ENCODE assay signal across 8 cellular contexts in genomic region chr16:67246945-67247697, GRCh38. TPM values are rescaled to one million over a fixed set of nuclear protein-coding genes. Genes with fewer than 3 reads are reported as not detected.
DNase-seq lines count a peak whose midpoint lies in the region; ATAC-seq and TF ChIP-seq lines count a peak whose summit lies in the region.

Gene FHOD1 (minus strand): TSS chr16:67247481. CDS start chr16:67247410, 71 bp downstream.

- intact Hi-C loops in transverse colon (cut with DNase I; ENCODE audit: low total_unique reads) = no loop called here

- WGBS in adipose tissue, 3 donors = 0% methylated on average over 61 to 66 of the region's 66 CpGs
- WGBS in transverse colon (ENCODE audit: low coverage in 1 of 2), 2 donors = 0% methylated on average over 44 of the region's 66 CpGs; no CpG with 5 or more reads in 1 of the 2 donors

- peak; percentile 95 for TF ChIP-seq POLR2A in transverse colon (IDR thresholded peaks at IDR 0.05)

- H3K36me3 ChIP-seq in cardiac muscle cell = no peaks in the 10 kb centered on the region
- H3K36me3 ChIP-seq in transverse colon = no peaks in the 10 kb centered on the region

- H3K27me3 ChIP-seq in cardiac muscle cell = peaks cover 14% of the 10 kb centered on the region
- H3K27me3 ChIP-seq in transverse colon = peaks cover 33% of the 10 kb centered on the region

- in situ Hi-C loops in GM13977 (cut with MboI; ENCODE audit: low pct_unique_long_range_greater_than_20kb, low sequenced_read_pairs, unreplicated experiment) (no loop called here), transverse colon (cut with MboI; ENCODE audit: low pct_ligation_motif_present in 1 of 4, low pct_unique_long_range_greater_than_20kb in 1 of 4, low sequenced_read_pairs in 3 of 4) (no loop called here)

- H3K27ac ChIP-seq in adipose tissue (ENCODE audit: low read depth, low read length) (no peak within 1 kb of the TSS), cardiac muscle cell (peak within 1 kb of the TSS; percentile 97), transverse colon (peak within 1 kb of the TSS; percentile 94 to 95 (median 94))

- no peak for TF ChIP-seq EP300 in transverse colon (IDR thresholded peaks at IDR 0.05; ENCODE audit: low read depth)

- ATAC-seq in HG02870 (IDR thresholded peaks at IDR 0.05; ENCODE audit: unreplicated experiment) = peak; percentile 38

- peak; percentile 98 for DNase-seq in GM13977 (ENCODE audit: low spot score)
- peak; percentile 81 for DNase-seq in NCI-H146 treated with DMSO at 0.1 percent for 48 hours (lab: John Stamatoyannopoulos, UW; ENCODE audit: unreplicated experiment)
- DNase-seq in T-helper 1 cell = peak; percentile 91 to 97 (median 94)
- peak; percentile 97 for DNase-seq in cardiac muscle cell (ENCODE audit: low read depth in 1 of 2, low spot score in 1 of 2)
- DNase-seq in pons (ENCODE audit: low spot score) = peak; percentile 87
- peak; percentile 100 for DNase-seq in transverse colon

- H3K9me3 ChIP-seq in cardiac muscle cell (ENCODE audit: low read depth) = no peaks in the 10 kb centered on the region
- H3K9me3 ChIP-seq in transverse colon = no peaks in the 10 kb centered on the region

- H3K4me3 ChIP-seq in cardiac muscle cell (peak within 1 kb of the TSS; percentile 58), transverse colon (peak within 1 kb of the TSS; percentile 57 to 84 (median 63))

- peaks cover 5% of the 10 kb centered on the region for H3K4me1 ChIP-seq in cardiac muscle cell (ENCODE audit: low read depth)
- H3K4me1 ChIP-seq in transverse colon = peaks cover 30 to 55% (median 48%) of the 10 kb centered on the region in 4 donors

- no peak for TF ChIP-seq CTCF in GM13977 (IDR thresholded peaks at IDR 0.05; ENCODE audit: extremely low read depth, insufficient read depth, missing control alignments)
- no peak for TF ChIP-seq CTCF in cardiac muscle cell (IDR thresholded peaks at IDR 0.05; ENCODE audit: low read depth, low read length)
- TF ChIP-seq CTCF in transverse colon (IDR thresholded peaks at IDR 0.05) = peak in 1 of 5 experiments; percentile 29

RNA-seq across cellular contexts. Expression of gene FHOD1, which starts in this region (rescaled TPM):
- polyA plus RNA-seq in adipose tissue (10 to 100 TPM; 11.3 to 41.7 (median 33.4) TPM), cardiac muscle cell (18.5 and 21.7 TPM in 2 replicates)
- total RNA-seq in cardiac muscle cell (12.0 and 17.9 TPM in 2 replicates), transverse colon (100 to 1,000 TPM in 1 of 4 donors, 10 to 100 TPM in 3; 25.1 to 177 (median 33.6) TPM)
